9 cellular contexts compared by ENCODE assay signal in the genomic region with DNA sequence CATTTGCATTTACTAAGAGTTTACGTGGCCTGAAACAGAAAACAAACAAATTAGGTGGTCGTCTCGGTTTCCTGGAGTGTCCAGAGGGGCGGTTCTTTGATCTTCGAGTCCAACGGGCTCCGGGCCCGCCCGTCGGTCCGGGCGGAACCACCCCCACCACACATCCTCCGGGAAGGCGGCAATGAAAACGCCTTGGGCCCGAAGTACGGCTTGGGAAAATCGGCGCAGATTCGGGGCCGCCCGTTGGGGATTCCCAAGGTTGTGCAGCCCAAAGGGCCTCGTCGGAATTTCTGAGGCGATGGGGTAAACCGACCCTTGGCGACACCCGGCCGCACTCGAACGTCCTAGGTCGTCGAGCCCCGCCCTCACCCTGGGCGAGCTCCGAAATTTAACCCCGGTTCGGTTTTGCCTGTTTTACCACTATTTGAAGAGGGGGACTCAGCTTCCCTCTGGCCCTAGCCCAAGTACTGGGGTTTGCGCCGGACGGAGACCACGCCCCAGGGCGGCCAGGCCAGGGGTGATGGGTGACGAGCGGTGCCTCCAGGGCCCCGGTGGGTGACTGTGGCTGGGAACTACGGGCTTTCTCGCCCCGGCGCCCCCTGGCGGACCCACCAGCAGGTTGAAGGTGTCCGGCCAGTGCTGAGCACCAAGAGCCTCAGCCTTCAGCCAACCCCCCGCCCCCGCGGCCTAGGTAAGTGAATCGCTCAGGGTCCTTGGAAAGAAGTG. TPM values are rescaled to one million over a fixed set of nuclear protein-coding genes. Genes with fewer than 3 reads are reported as not detected.
DNase-seq lines count a peak whose midpoint lies in the region; ATAC-seq, FAIRE-seq and TF ChIP-seq lines count a peak whose summit lies in the region.
"Had no signal": no experiment of that assay in that cellular context is flagged by ENCODE, and none has a peak within 500 bp of the region (broad histone marks: within the 10 kb centered on the region; RNA-seq: fewer than 3 reads in every experiment).

No MANE protein-coding gene starts in this region.

- no peaks in the 10 kb centered on the region for H3K9me3 ChIP-seq in HUES64 (ENCODE audit: insufficient read depth, low read depth, low read length)
- H3K9me3 ChIP-seq in naive thymus-derived CD4-positive, alpha-beta T cell (ENCODE audit: control insufficient read depth in 2 of 3, low read length in 3 of 3), result no peaks in the 10 kb centered on the region

- no peaks in the 10 kb centered on the region for H3K9me3 Mint-ChIP-seq in naive thymus-derived CD4-positive, alpha-beta T cell
- no peaks in the 10 kb centered on the region for H3K9me3 Mint-ChIP-seq in stimulated activated naive B cell treated with anti-CD40 and anti-IgM and Interleukin-4, amounts not matched to agents 10 μg/mL and 1 μg/mL and 100 μg/mL, for 72 hours

- peaks cover 10% of the 10 kb centered on the region for H3K27me3 ChIP-seq in HUES64 (ENCODE audit: insufficient read depth, low read length)
- H3K27me3 ChIP-seq in naive thymus-derived CD4-positive, alpha-beta T cell (ENCODE audit: control insufficient read depth in 2 of 2, insufficient read depth in 2 of 2, low read length in 2 of 2), result no peaks in the 10 kb centered on the region

- H3K9ac ChIP-seq in HUES64 (ENCODE audit: low read depth, low read length), result peak overlapping the region; percentile 57; the same call in 1 of the 2 replicates

- intact Hi-C loops in naive thymus-derived CD4-positive, alpha-beta T cell (cut with micrococcal nuclease), result loop anchor here (1.0 to 5.0 kb wide), 7 partner anchors 49 to 1593 kb away; a partner anchor contains a TSS

- peaks cover 0 to 11% (median 0%) of the 10 kb centered on the region in 5 donors for H3K27me3 Mint-ChIP-seq in naive thymus-derived CD4-positive, alpha-beta T cell
- no peaks in the 10 kb centered on the region for H3K27me3 Mint-ChIP-seq in stimulated activated naive B cell treated with anti-CD40 and anti-IgM and Interleukin-4, amounts not matched to agents 10 μg/mL and 1 μg/mL and 100 μg/mL, for 72 hours

- H3K36me3 ChIP-seq in HUES64 (ENCODE audit: insufficient read depth, low read length), result peaks cover 45% of the 10 kb centered on the region
- peaks cover 3 to 42% (median 13%) of the 10 kb centered on the region in 3 experiments for H3K36me3 ChIP-seq in naive thymus-derived CD4-positive, alpha-beta T cell (ENCODE audit: control insufficient read depth in 2 of 3, insufficient read depth in 3 of 3, low read length in 3 of 3)

- POLR2A ChIA-PET in naive thymus-derived CD4-positive, alpha-beta T cell (lab: Charles Lee), result interaction anchor here (0.6 to 2.9 kb wide), 2 partner anchors 13 to 457 kb away, joined by 3 to 29 read pairs; a partner anchor contains a TSS

- H3K4me3 Mint-ChIP-seq in naive thymus-derived CD4-positive, alpha-beta T cell, result peak overlapping the region; percentile 72 to 90 (median 80)
- peak overlapping the region; percentile 80 to 87 for H3K4me3 Mint-ChIP-seq in stimulated activated naive B cell treated with anti-CD40 and anti-IgM and Interleukin-4, amounts not matched to agents 10 μg/mL and 1 μg/mL and 100 μg/mL, for 72 hours

- H3K36me3 Mint-ChIP-seq in naive thymus-derived CD4-positive, alpha-beta T cell, result peaks cover 0 to 21% (median 20%) of the 10 kb centered on the region in 5 donors
- peaks cover 19% of the 10 kb centered on the region in 2 donors for H3K36me3 Mint-ChIP-seq in stimulated activated naive B cell treated with anti-CD40 and anti-IgM and Interleukin-4, amounts not matched to agents 10 μg/mL and 1 μg/mL and 100 μg/mL, for 72 hours

- no peak overlapping the region for H3K27ac ChIP-seq in HUES64 (ENCODE audit: low read depth, low read length)
- peak overlapping the region; percentile 69 for H3K27ac ChIP-seq in naive thymus-derived CD4-positive, alpha-beta T cell (ENCODE audit: low read depth, low read length)

- peak overlapping the region; percentile 66 for H3K4me3 ChIP-seq in HUES64 (ENCODE audit: low read length)
- peak overlapping the region; percentile 54 for H3K4me3 ChIP-seq in naive thymus-derived CD4-positive, alpha-beta T cell (ENCODE audit: low read length)

- DNase-seq in D721Med (ENCODE audit: insufficient read length, low spot score) (no peak), activated T-cell treated with anti-CD3 and anti-CD28 coated beads for 24 hours (ENCODE audit: low read depth) (peak; percentile 68), NCI-H2081 treated with DMSO at 0.1 percent for 48 hours (lab: John Stamatoyannopoulos, UW) (no peak)
- peak; percentile 47 to 80 (median 67) for DNase-seq in naive thymus-derived CD4-positive, alpha-beta T cell
- peak; percentile 84 for DNase-seq in stimulated activated naive B cell treated with anti-CD40 and anti-IgM and Interleukin-4, amounts not matched to agents 10 μg/mL and 1 μg/mL and 100 μg/mL, for 72 hours

- CTCF ChIA-PET in naive thymus-derived CD4-positive, alpha-beta T cell (lab: Charles Lee), result interaction anchor here (1.3 to 1.6 kb wide), 3 partner anchors 10 to 13 kb away, joined by 4 to 6 read pairs (median 5); a partner anchor contains a TSS

- peak overlapping the region in 7 of 9 donors; percentile 38 to 78 (median 57) for H3K27ac Mint-ChIP-seq in naive thymus-derived CD4-positive, alpha-beta T cell
- peak overlapping the region; percentile 87 for H3K27ac Mint-ChIP-seq in stimulated activated naive B cell treated with anti-CD40 and anti-IgM and Interleukin-4, amounts not matched to agents 10 μg/mL and 1 μg/mL and 100 μg/mL, for 72 hours

- TF ChIP-seq CTCF in D721Med (IDR thresholded peaks at IDR 0.05; ENCODE audit: insufficient read depth, missing control alignments), result peak; percentile 5

- peak; percentile 65 for ATAC-seq in GM21367 (IDR thresholded peaks at IDR 0.05; ENCODE audit: unreplicated experiment)
- peak; percentile 68 for ATAC-seq in esophagus mucosa
- ATAC-seq in naive thymus-derived CD4-positive, alpha-beta T cell, result peak; percentile 84
- ATAC-seq in stimulated activated naive B cell treated with anti-CD40 and anti-IgM and Interleukin-4, amounts not matched to agents 10 μg/mL and 1 μg/mL and 100 μg/mL, for 72 hours (replicated peaks), result peak; percentile 87

- FAIRE-seq in D721Med (lab: Jason Lieb, UNC), result no peak
- FAIRE-seq: colon had no signal

- peaks cover 9 to 29% (median 25%) of the 10 kb centered on the region in 7 donors for H3K4me1 Mint-ChIP-seq in naive thymus-derived CD4-positive, alpha-beta T cell
- H3K4me1 Mint-ChIP-seq in stimulated activated naive B cell treated with anti-CD40 and anti-IgM and Interleukin-4, amounts not matched to agents 10 μg/mL and 1 μg/mL and 100 μg/mL, for 72 hours, result peaks cover 13 to 30% of the 10 kb centered on the region in 2 donors

- 0 out of 2 replicates have a peak, but pooled peaks cover 3% of the 10 kb centered on the region for H3K4me1 ChIP-seq in HUES64 (ENCODE audit: insufficient read depth, low read length)
- H3K4me1 ChIP-seq in naive thymus-derived CD4-positive, alpha-beta T cell (ENCODE audit: control insufficient read depth in 2 of 2, insufficient read depth in 2 of 2, low read length in 2 of 2), result peaks cover 4 to 5% of the 10 kb centered on the region in 2 donors

- 92% methylated on average over 56 of the region's 56 CpGs for WGBS in HUES64

RNA-seq across cellular contexts. Expression of a gene that starts 1.9 kb away (rescaled TPM):
- polyA plus RNA-seq in HUES64 (2013, experiment 1 of 2), result 0.15 TPM
- 0.44 TPM for polyA plus RNA-seq in HUES64 (2013, experiment 2 of 2)
- total RNA-seq in esophagus mucosa, result 0.36 TPM
- 1 to 10 TPM in 1 of 5 experiments, under 1 TPM in 4; 0.19 to 1.8 (median 0.64) TPM for total RNA-seq in naive thymus-derived CD4-positive, alpha-beta T cell
- under 1 TPM in 1 of 2 donors, not detected in 1; 0.09 TPM for polyA plus RNA-seq in naive thymus-derived CD4-positive, alpha-beta T cell

RNA-seq across cellular contexts. Expression of a gene that starts 13.1 kb away (rescaled TPM):
- 27.5 TPM for polyA plus RNA-seq in HUES64 (2013, experiment 1 of 2)
- 28.0 TPM for polyA plus RNA-seq in HUES64 (2013, experiment 2 of 2)
- total RNA-seq in esophagus mucosa, result 44.2 TPM
- total RNA-seq in naive thymus-derived CD4-positive, alpha-beta T cell, result 100 to 1,000 TPM in 4 of 5 experiments, 10 to 100 TPM in 1; 97.5 to 158 (median 118) TPM
- 10 to 100 TPM; 26.1 to 46.1 TPM for polyA plus RNA-seq in naive thymus-derived CD4-positive, alpha-beta T cell

RNA-seq across cellular contexts. Expression of a gene that starts 19.3 kb away (rescaled TPM):
- polyA plus RNA-seq in HUES64 (2013, experiment 1 of 2), result 58.0 TPM
- polyA plus RNA-seq in HUES64 (2013, experiment 2 of 2), result 49.4 TPM
- 31.4 TPM for total RNA-seq in esophagus mucosa
- 100 to 1,000 TPM; 141 to 197 (median 155) TPM for total RNA-seq in naive thymus-derived CD4-positive, alpha-beta T cell
- 100 to 1,000 TPM in 1 of 2 donors, 10 to 100 TPM in 1; 78.3 to 111 TPM for polyA plus RNA-seq in naive thymus-derived CD4-positive, alpha-beta T cell

Comparison
In these comparisons a context has a peak if more than half of its experiments do, and no peak if none do; other contexts are left out.
1. DNase-seq: peak in activated T-cell treated with anti-CD3 and anti-CD28 coated beads for 24 hours (single experiment), naive thymus-derived CD4-positive, alpha-beta T cell (9 of 9) and stimulated activated naive B cell treated with anti-CD40 and anti-IgM and Interleukin-4, amounts not matched to agents 10 μg/mL and 1 μg/mL and 100 μg/mL, for 72 hours (single experiment); none in D721Med (single experiment) and NCI-H2081 treated with DMSO at 0.1 percent for 48 hours (single experiment).
2. Peak in every context shown above with its lines, with median percentiles within 50 percentile points of each other: ATAC-seq.